ENCODE assay signal across 8 cellular contexts in genomic region chr6:50655848-50656453, GRCh38. TPM values are rescaled to one million over a fixed set of nuclear protein-coding genes. Genes with fewer than 3 reads are reported as not detected.
A peak's percentile ranks its signal among the peaks of the same experiment; 100 is the strongest.
DNase-seq lines count a peak whose midpoint lies in the region; TF ChIP-seq lines count a peak whose summit lies in the region.

No MANE protein-coding gene starts in this region.

- H3K27me3 Mint-ChIP-seq in glutamatergic neuron (ENCODE audit: unreplicated experiment): no peaks in the 10 kb centered on the region
- no peaks in the 10 kb centered on the region for H3K27me3 Mint-ChIP-seq in T-helper 2 cell treated with Interferon-gamma antibody and Interleukin-4, amounts not matched to agents 5 μg/mL and 100 μg/mL, for 36 hours (ENCODE audit: low read depth)

- H3K9me3 Mint-ChIP-seq in glutamatergic neuron (ENCODE audit: unreplicated experiment): no peaks in the 10 kb centered on the region
- H3K9me3 Mint-ChIP-seq in T-helper 2 cell treated with Interferon-gamma antibody and Interleukin-4, amounts not matched to agents 5 μg/mL and 100 μg/mL, for 36 hours: peaks cover 5% of the 10 kb centered on the region

- H3K4me3 ChIP-seq in OCI-LY3 (ENCODE audit: low read length): no peak overlapping the region; the same call in 1 of the 2 replicates

- H4K20me1 ChIP-seq in OCI-LY3 (ENCODE audit: insufficient read depth, low read length): no peaks in the 10 kb centered on the region

- H3K79me2 ChIP-seq in OCI-LY3 (ENCODE audit: low read length): no peaks in the 10 kb centered on the region

- H3K4me1 Mint-ChIP-seq in glutamatergic neuron (ENCODE audit: low read depth, unreplicated experiment): no peaks in the 10 kb centered on the region
- no peaks in the 10 kb centered on the region for H3K4me1 Mint-ChIP-seq in T-helper 2 cell treated with Interferon-gamma antibody and Interleukin-4, amounts not matched to agents 5 μg/mL and 100 μg/mL, for 36 hours (ENCODE audit: low read depth)

- H3K27ac Mint-ChIP-seq in glutamatergic neuron (ENCODE audit: unreplicated experiment): no peak overlapping the region
- H3K27ac Mint-ChIP-seq in T-helper 2 cell treated with Interferon-gamma antibody and Interleukin-4, amounts not matched to agents 5 μg/mL and 100 μg/mL, for 36 hours: no peak overlapping the region

- no peaks in the 10 kb centered on the region for H3K36me3 Mint-ChIP-seq in glutamatergic neuron (ENCODE audit: unreplicated experiment)
- H3K36me3 Mint-ChIP-seq in T-helper 2 cell treated with Interferon-gamma antibody and Interleukin-4, amounts not matched to agents 5 μg/mL and 100 μg/mL, for 36 hours (ENCODE audit: low read depth): no peaks in the 10 kb centered on the region

- H2AFZ ChIP-seq in OCI-LY3 (ENCODE audit: low read depth, low read length): peak overlapping the region; percentile 59

- H3K27ac ChIP-seq in OCI-LY3 (ENCODE audit: low read length): no peak overlapping the region

- peak; percentile 51 for TF ChIP-seq CTCF in GM10248 (IDR thresholded peaks at IDR 0.05; ENCODE audit: control extremely low read depth, extremely low read depth, low read depth, missing control alignments)
- TF ChIP-seq CTCF in OCI-LY3 (IDR thresholded peaks at IDR 0.05; ENCODE audit: low read depth, low read length): peak; percentile 67
- peak; percentile 90 for TF ChIP-seq CTCF in glutamatergic neuron (IDR thresholded peaks at IDR 0.05; ENCODE audit: partially characterized antibody, unreplicated experiment)

- H3K4me1 ChIP-seq in OCI-LY3 (ENCODE audit: low read length): no peaks in the 10 kb centered on the region

- H3K4me3 Mint-ChIP-seq in glutamatergic neuron (ENCODE audit: unreplicated experiment): no peak overlapping the region
- no peak overlapping the region for H3K4me3 Mint-ChIP-seq in T-helper 2 cell treated with Interferon-gamma antibody and Interleukin-4, amounts not matched to agents 5 μg/mL and 100 μg/mL, for 36 hours

- H3K4me2 ChIP-seq in OCI-LY3 (ENCODE audit: low read length): peak overlapping the region; percentile 37

- no peaks in the 10 kb centered on the region for H3K9me3 ChIP-seq in OCI-LY3 (ENCODE audit: insufficient read depth, low read length)

- no peak overlapping the region for H3K9ac ChIP-seq in OCI-LY3 (ENCODE audit: low read length)

- POLR2A ChIA-PET in GM10248 (lab: Yijun Ruan, JAX): no interaction called here

- H3K27me3 ChIP-seq in OCI-LY3 (ENCODE audit: low read depth, low read length): no peaks in the 10 kb centered on the region

- no peaks in the 10 kb centered on the region for H3K36me3 ChIP-seq in OCI-LY3 (replicated peaks; ENCODE audit: low read depth, low read length)

- DNase-seq in GM10248 (ENCODE audit: extremely low spot score): peak; percentile 5
- DNase-seq in H4 (ENCODE audit: low spot score): peak; percentile 29
- no peak for DNase-seq in glutamatergic neuron
- no peak for DNase-seq in NCI-H446 treated with DMSO at 0.1 percent for 48 hours (lab: John Stamatoyannopoulos, UW)
- no peak for DNase-seq in activated gamma-delta T cell (lab: John Stamatoyannopoulos, UW)
- no peak for DNase-seq in T-helper 2 cell treated with Interferon-gamma antibody and Interleukin-4, amounts not matched to agents 5 μg/mL and 100 μg/mL, for 36 hours (ENCODE audit: low spot score)
- DNase-seq in retina: no peak

- CTCF ChIA-PET in GM10248 (lab: Yijun Ruan, JAX): interaction anchor here (1.1 to 1.9 kb wide), 6 partner anchors 10 to 1366 kb away, joined by 3 to 6 read pairs (median 4); no protein-coding TSS in a partner anchor

RNA-seq across cellular contexts. Expression of gene TFAP2D, which starts 57.4 kb away (rescaled TPM):
- 0.14 and 0.46 TPM in 2 replicates for total RNA-seq in H4 (2014; rRNA removed; shearing (Covaris generic))
- total RNA-seq in glutamatergic neuron (ENCODE audit: unreplicated experiment): not detected

Comparison
In these comparisons a context has a peak if more than half of its experiments do, and no peak if none do; other contexts are left out.
1. DNase-seq: peak in GM10248 (single experiment) and H4 (single experiment); none in glutamatergic neuron (single experiment), NCI-H446 treated with DMSO at 0.1 percent for 48 hours (single experiment), activated gamma-delta T cell (single experiment), T-helper 2 cell treated with Interferon-gamma antibody and Interleukin-4, amounts not matched to agents 5 μg/mL and 100 μg/mL, for 36 hours (single experiment) and retina (single experiment).
2. Peak in every context shown above with its lines, with median percentiles within 50 percentile points of each other: CTCF ChIP-seq.